In the genomic region with DNA sequence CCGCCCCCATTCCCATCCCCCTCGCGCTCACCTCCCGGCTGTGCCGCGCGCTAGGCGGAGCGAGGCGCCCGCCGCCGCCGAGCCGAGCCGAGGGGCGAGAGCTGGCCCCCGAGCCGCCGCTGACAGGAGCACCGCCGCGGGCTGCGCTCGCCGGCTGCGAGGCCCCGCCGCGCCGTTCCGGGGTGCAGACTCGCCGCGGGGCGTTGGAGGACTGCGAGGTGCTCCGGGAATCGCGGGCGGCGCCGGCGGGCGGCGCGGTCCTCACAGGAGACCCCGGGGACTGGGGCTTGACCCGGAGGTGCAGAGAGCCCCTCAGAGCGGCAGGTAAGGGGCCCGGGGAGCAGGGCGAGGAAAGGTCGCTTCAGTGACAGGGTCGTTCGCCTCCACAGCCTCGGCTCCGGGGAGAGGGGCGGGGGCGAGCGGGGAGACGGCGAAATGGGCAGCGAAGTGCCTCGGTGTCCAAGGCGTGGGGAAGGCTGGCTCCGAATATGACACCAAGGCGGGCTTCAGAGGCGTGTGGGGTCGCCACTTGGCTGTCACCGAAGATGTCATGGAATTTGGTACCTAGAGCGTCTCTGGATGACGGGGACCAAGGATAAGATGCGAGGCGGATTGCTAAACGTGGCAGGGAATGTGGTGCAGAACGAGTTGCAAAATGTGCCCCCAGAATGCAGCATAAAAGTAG, we compare ENCODE assay signal across 8 cellular contexts. TPM values are rescaled to one million over a fixed set of nuclear protein-coding genes. Genes with fewer than 3 reads are reported as not detected.
A peak's percentile ranks its signal among the peaks of the same experiment; 100 is the strongest.
DNase-seq lines count a peak whose midpoint lies in the region; ATAC-seq and TF ChIP-seq lines count a peak whose summit lies in the region.

No MANE protein-coding gene starts in this region.

- H3K36me3 ChIP-seq in ACC112 (ENCODE audit: insufficient read depth, low read length) = no peaks in the 10 kb centered on the region
- H3K36me3 ChIP-seq in muscle layer of duodenum (ENCODE audit: control insufficient read depth in 1 of 2, insufficient read depth in 2 of 2, low read length in 2 of 2) = no peaks in the 10 kb centered on the region

- peak overlapping the region; percentile 95 for H3K4me3 ChIP-seq in ACC112 (ENCODE audit: low read depth, low read length)
- H3K4me3 ChIP-seq in muscle layer of duodenum (ENCODE audit: low read depth in 1 of 2, low read length in 2 of 2) = peak overlapping the region; percentile 65 to 87

- peak; percentile 58 to 62 for DNase-seq in activated CD4-positive, alpha-beta T cell treated with anti-CD3 and anti-CD28 coated beads, Interleukin-2, amount 50 U/mL, for 48 hours
- DNase-seq in endothelial cell (ENCODE audit: low spot score) (peak; percentile 41), NCI-H774 (lab: John Stamatoyannopoulos, UW) (no peak)
- peak in 1 of 2 donors; percentile 42 for DNase-seq in stimulated activated naive CD8-positive, alpha-beta T cell treated with anti-CD3 and anti-CD28 coated beads, Interleukin-15, amount 100 ng/mL, for 72 hours

- TF ChIP-seq CTCF in endothelial cell (IDR thresholded peaks at IDR 0.05; ENCODE audit: unreplicated experiment) = no peak

- H3K27me3 Mint-ChIP-seq in endothelial cell (ENCODE audit: unreplicated experiment) = peaks cover 3% of the 10 kb centered on the region
- H3K27me3 Mint-ChIP-seq in stimulated activated naive CD8-positive, alpha-beta T cell treated with anti-CD3 and anti-CD28 coated beads, Interleukin-15, amount 100 ng/mL, for 72 hours = peaks cover 29% of the 10 kb centered on the region

- H3K36me3 Mint-ChIP-seq in endothelial cell (ENCODE audit: low read depth, unreplicated experiment) = no peaks in the 10 kb centered on the region

- H3K4me1 ChIP-seq in ACC112 (ENCODE audit: control insufficient read depth, insufficient read depth, low read length, unreplicated experiment) (peaks cover 42% of the 10 kb centered on the region), muscle layer of duodenum (ENCODE audit: control insufficient read depth in 1 of 2, insufficient read depth in 2 of 2, low read length in 2 of 2) (peaks cover 8% of the 10 kb centered on the region in 2 donors)

- H3K27ac Mint-ChIP-seq in endothelial cell (ENCODE audit: unreplicated experiment) = peak overlapping the region; percentile 74
- H3K27ac Mint-ChIP-seq in stimulated activated naive CD8-positive, alpha-beta T cell treated with anti-CD3 and anti-CD28 coated beads, Interleukin-15, amount 100 ng/mL, for 72 hours = no peak overlapping the region

- H3K4me1 Mint-ChIP-seq in endothelial cell (ENCODE audit: unreplicated experiment) = peaks cover 25% of the 10 kb centered on the region
- peaks cover 33% of the 10 kb centered on the region for H3K4me1 Mint-ChIP-seq in stimulated activated naive CD8-positive, alpha-beta T cell treated with anti-CD3 and anti-CD28 coated beads, Interleukin-15, amount 100 ng/mL, for 72 hours

- H3K79me2 ChIP-seq in ACC112 (ENCODE audit: control insufficient read depth, insufficient read depth, low read length, unreplicated experiment) = peaks cover 52% of the 10 kb centered on the region

- peak overlapping the region; percentile 98 for H3K4me3 Mint-ChIP-seq in endothelial cell (ENCODE audit: unreplicated experiment)
- peak overlapping the region; percentile 81 to 87 for H3K4me3 Mint-ChIP-seq in stimulated activated naive CD8-positive, alpha-beta T cell treated with anti-CD3 and anti-CD28 coated beads, Interleukin-15, amount 100 ng/mL, for 72 hours

- H3K9me3 ChIP-seq in muscle layer of duodenum (ENCODE audit: control insufficient read depth in 1 of 2, low read length in 2 of 2) = no peaks in the 10 kb centered on the region

- peak overlapping the region; percentile 15 for H2AFZ ChIP-seq in ACC112 (ENCODE audit: low read length, unreplicated experiment)

- no peak for TF ChIP-seq EP300 in Ishikawa (IDR thresholded peaks at IDR 0.05; ENCODE audit: borderline replicate concordance)

- peak overlapping the region; percentile 74 for H3K27ac ChIP-seq in ACC112 (ENCODE audit: low read depth, low read length)
- H3K27ac ChIP-seq in muscle layer of duodenum (ENCODE audit: low read length) = no peak overlapping the region

- no peaks in the 10 kb centered on the region for H3K9me3 Mint-ChIP-seq in endothelial cell (ENCODE audit: unreplicated experiment)
- no peaks in the 10 kb centered on the region for H3K9me3 Mint-ChIP-seq in stimulated activated naive CD8-positive, alpha-beta T cell treated with anti-CD3 and anti-CD28 coated beads, Interleukin-15, amount 100 ng/mL, for 72 hours

- H3K27me3 ChIP-seq in ACC112 (ENCODE audit: insufficient read depth, low read length) = no peaks in the 10 kb centered on the region
- H3K27me3 ChIP-seq in muscle layer of duodenum (ENCODE audit: low read depth, low read length) = no peaks in the 10 kb centered on the region

- peak; percentile 26 for ATAC-seq in GM18873 (IDR thresholded peaks at IDR 0.05; ENCODE audit: low FRiP score, unreplicated experiment)
- ATAC-seq in stimulated activated naive CD8-positive, alpha-beta T cell treated with anti-CD3 and anti-CD28 coated beads, Interleukin-15, amount 100 ng/mL, for 72 hours = no peak

- TF ChIP-seq RAD21 in Ishikawa (IDR thresholded peaks at IDR 0.05; ENCODE audit: low read depth) = no peak

TF ChIP-seq in Ishikawa, 13 proteins besides CTCF, POLR2A, EP300 and RAD21:
- TF ChIP-seq, protein P1, sequence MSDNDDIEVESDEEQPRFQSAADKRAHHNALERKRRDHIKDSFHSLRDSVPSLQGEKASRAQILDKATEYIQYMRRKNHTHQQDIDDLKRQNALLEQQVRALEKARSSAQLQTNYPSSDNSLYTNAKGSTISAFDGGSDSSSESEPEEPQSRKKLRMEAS (IDR thresholded peaks at IDR 0.05) = peak; percentile 34; the same call in 1 of the 2 replicates
- TF ChIP-seq TCF12 (IDR thresholded peaks at IDR 0.05; ENCODE audit: low read depth) = no peak
- peak; percentile 43; the same call in 1 of the 2 replicates for TF ChIP-seq ZBTB7A (IDR thresholded peaks at IDR 0.05; ENCODE audit: low read depth)
- no peak for TF ChIP-seq TEAD4 (IDR thresholded peaks at IDR 0.05)

RNA-seq across cellular contexts. Expression of a gene that starts 0.5 kb away (rescaled TPM):
- 86.1 TPM for total RNA-seq in endothelial cell (ENCODE audit: unreplicated experiment)
